ENCODE assay signal across 8 cellular contexts in the genomic region with DNA sequence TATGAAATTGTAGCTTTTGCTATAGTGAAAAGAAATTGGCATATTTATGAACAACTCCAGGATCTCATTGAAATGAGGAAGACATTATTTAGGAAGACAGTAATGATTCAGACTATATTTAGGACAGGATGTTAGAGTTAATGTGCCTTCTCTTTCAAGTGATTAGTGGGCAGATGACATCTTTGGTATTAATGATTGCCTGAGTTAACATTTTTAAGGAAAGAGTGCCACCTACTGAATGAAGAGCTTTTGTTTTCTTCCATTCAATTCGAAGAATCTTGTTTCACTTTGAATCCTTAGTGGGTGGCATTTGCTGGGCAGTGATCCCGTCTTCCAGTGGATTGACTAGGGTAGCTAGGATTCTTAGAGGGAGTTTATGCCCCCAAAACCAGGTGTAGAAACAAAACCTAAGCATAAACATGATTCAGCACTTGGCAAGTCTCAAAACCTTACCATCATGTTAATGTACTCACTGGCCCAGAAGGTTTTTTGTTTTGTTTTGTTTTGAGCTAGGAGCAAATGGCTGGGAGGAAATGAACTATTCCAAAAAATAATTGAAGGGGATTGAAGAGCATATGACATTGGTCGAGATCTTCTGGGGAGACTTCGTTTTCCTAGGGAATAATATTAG. TPM values are rescaled to one million over a fixed set of nuclear protein-coding genes. Genes with fewer than 3 reads are reported as not detected.
DNase-seq lines count a peak whose midpoint lies in the region; ATAC-seq and TF ChIP-seq lines count a peak whose summit lies in the region.

No MANE protein-coding gene starts in this region.

- H3K9me3 ChIP-seq in mammary epithelial cell (replicated peaks; ENCODE audit: insufficient read depth, low read length) (no peaks in the 10 kb centered on the region), thoracic aorta (no peaks in the 10 kb centered on the region)

- H3K79me2 ChIP-seq in mammary epithelial cell (ENCODE audit: insufficient read depth, low read length) = peaks cover 97% of the 10 kb centered on the region

- no peaks in the 10 kb centered on the region for H3K27me3 ChIP-seq in mammary epithelial cell (ENCODE audit: insufficient read depth, low read length)
- no peaks in the 10 kb centered on the region for H3K27me3 ChIP-seq in thoracic aorta (replicated peaks; ENCODE audit: insufficient read depth)

- no peaks in the 10 kb centered on the region for H3K27me3 Mint-ChIP-seq in activated CD4-positive, alpha-beta T cell treated with anti-CD3 and anti-CD28 coated beads, Interleukin-2, amount 10 ng/mL, durations not matched to agents 24 days and 14 days

- peak overlapping the region; percentile 27 for H3K27ac ChIP-seq in mammary epithelial cell (ENCODE audit: insufficient read depth, low read depth, low read length)
- peak overlapping the region; percentile 6 to 27 for H3K27ac ChIP-seq in thoracic aorta

- peaks cover 4% of the 10 kb centered on the region for H3K36me3 Mint-ChIP-seq in activated CD4-positive, alpha-beta T cell treated with anti-CD3 and anti-CD28 coated beads, Interleukin-2, amount 10 ng/mL, durations not matched to agents 24 days and 14 days (ENCODE audit: low read depth)

- in situ Hi-C loops in mammary epithelial cell (cut with MboI; ENCODE audit: low sequenced_read_pairs in 2 of 2) = loop anchor here (5.0 kb wide), 2 partner anchors 561 to 566 kb away; no protein-coding TSS in a partner anchor

- peak overlapping the region; percentile 70 for H3K27ac Mint-ChIP-seq in activated CD4-positive, alpha-beta T cell treated with anti-CD3 and anti-CD28 coated beads, Interleukin-2, amount 10 ng/mL, durations not matched to agents 24 days and 14 days

- no peaks in the 10 kb centered on the region for H4K20me1 ChIP-seq in mammary epithelial cell (ENCODE audit: insufficient read depth, low read length)

- no peaks in the 10 kb centered on the region for H3K9me3 Mint-ChIP-seq in activated CD4-positive, alpha-beta T cell treated with anti-CD3 and anti-CD28 coated beads, Interleukin-2, amount 10 ng/mL, durations not matched to agents 24 days and 14 days

- TF ChIP-seq CTCF in mammary epithelial cell (conservative IDR thresholded peaks at IDR 0.05 in 1 of 2, IDR thresholded peaks at IDR 0.05 in 1 of 2; ENCODE audit: extremely low read depth in 1 of 2, insufficient read depth in 1 of 2, low read depth in 1 of 2, low read length in 2 of 2) = peak; percentile 32 to 57
- peak; percentile 57 for TF ChIP-seq CTCF in thoracic aorta (IDR thresholded peaks at IDR 0.05)

- H3K4me1 ChIP-seq in mammary epithelial cell (ENCODE audit: insufficient read depth, low read length) (peaks cover 5% of the 10 kb centered on the region), thoracic aorta (ENCODE audit: control insufficient read depth in 1 of 2, low read depth in 2 of 2) (peaks cover 7 to 29% of the 10 kb centered on the region in 2 donors)

- H3K4me3 ChIP-seq in mammary epithelial cell (replicated peaks in 1 of 3; ENCODE audit: insufficient read depth in 1 of 3, low read depth in 2 of 3, low read length in 3 of 3) = peak overlapping the region in 2 of 3 experiments; percentile 12 to 25
- H3K4me3 ChIP-seq in thoracic aorta = peak overlapping the region; percentile 48

- 13% methylated on average over 4 of the region's 4 CpGs for WGBS in mammary epithelial cell (ENCODE audit: low coverage, missing lambda C conversion rate)

- peaks cover 46% of the 10 kb centered on the region for H3K4me1 Mint-ChIP-seq in activated CD4-positive, alpha-beta T cell treated with anti-CD3 and anti-CD28 coated beads, Interleukin-2, amount 10 ng/mL, durations not matched to agents 24 days and 14 days

- intact Hi-C loops in activated CD4-positive, alpha-beta T cell treated with anti-CD3 and anti-CD28 coated beads, Interleukin-2, amount 10 ng/mL, durations not matched to agents 24 days and 14 days (cut with micrococcal nuclease) = loop anchor here (1.0 to 5.0 kb wide), 3 partner anchors 359 to 568 kb away; no protein-coding TSS in a partner anchor
- intact Hi-C loops in mammary epithelial cell (cut with micrococcal nuclease) = loop anchor here (1.0 to 5.0 kb wide), 2 partner anchors 568 to 636 kb away; no protein-coding TSS in a partner anchor

- no TSS peak for BruUV-seq in mammary epithelial cell (replicated peaks; lab: Mats Ljungman, UMichigan)

- H3K9ac ChIP-seq in mammary epithelial cell (ENCODE audit: insufficient read depth, low read length) = no peak overlapping the region

- dilution Hi-C loops in mammary epithelial cell (cut with HindIII; ENCODE audit: low sequenced_read_pairs) = no loop called here

- ATAC-seq in HG02571 (IDR thresholded peaks at IDR 0.05; ENCODE audit: unreplicated experiment) (peak; percentile 54), left lobe of liver (peak; percentile 89), thoracic aorta (ENCODE audit: insufficient number of reproducible peaks, low FRiP score, low read depth) (no peak)

- CTCF ChIA-PET in mammary epithelial cell (lab: Charles Lee; ENCODE audit: low non-redundant PET) = interaction anchor here (0.5 to 1.6 kb wide), 4 partner anchors 16 to 746 kb away, joined by 3 to 12 read pairs (median 7); no protein-coding TSS in a partner anchor

- H3K36me3 ChIP-seq in mammary epithelial cell (ENCODE audit: insufficient read depth, low read length) (no peaks in the 10 kb centered on the region), thoracic aorta (no peaks in the 10 kb centered on the region)

- peak overlapping the region; percentile 15 for H2AFZ ChIP-seq in mammary epithelial cell (ENCODE audit: low read depth, low read length)

- peak overlapping the region; percentile 52 for H3K4me3 Mint-ChIP-seq in activated CD4-positive, alpha-beta T cell treated with anti-CD3 and anti-CD28 coated beads, Interleukin-2, amount 10 ng/mL, durations not matched to agents 24 days and 14 days

- H3K4me2 ChIP-seq in mammary epithelial cell (ENCODE audit: insufficient read depth, low read depth, low read length) = peak overlapping the region; percentile 74

- no peak for DNase-seq in activated CD4-positive, alpha-beta T cell treated with anti-CD3 and anti-CD28 coated beads, Interleukin-2, amount 10 ng/mL, durations not matched to agents 24 days and 14 days
- no peak for DNase-seq in activated CD4-positive, alpha-beta T cell treated with anti-CD3 and anti-CD28 coated beads, Interleukin-2, amount 50 U/mL, for 48 hours
- DNase-seq in NOMO-1 (lab: John Stamatoyannopoulos, UW; ENCODE audit: unreplicated experiment in 2 of 2) (peak; percentile 69 to 82), mammary epithelial cell (peak; percentile 58), left lobe of liver (ENCODE audit: low spot score) (no peak), thoracic aorta (ENCODE audit: low spot score) (no peak), AG08396 (ENCODE audit: low spot score) (no peak)

RNA-seq across cellular contexts. Expression of a gene that starts 23.2 kb away (rescaled TPM):
- 27.6 and 27.9 TPM in 2 replicates for total RNA-seq in activated CD4-positive, alpha-beta T cell treated with anti-CD3 and anti-CD28 coated beads, Interleukin-2, amount 10 ng/mL, durations not matched to agents 24 days and 14 days
- total RNA-seq in mammary epithelial cell (10 to 100 TPM; 10.0 to 18.7 TPM), left lobe of liver (5.8 TPM), thoracic aorta (10 to 100 TPM in 1 of 2 donors, 1 to 10 TPM in 1; 8.9 to 19.0 TPM)
- polyA plus RNA-seq in mammary epithelial cell = 4.3 TPM
- polyA minus RNA-seq in mammary epithelial cell = 20.5 TPM

Comparison
In these comparisons a context has a peak if more than half of its experiments do, and no peak if none do; other contexts are left out.
1. DNase-seq: peak in NOMO-1 (2 of 2) and mammary epithelial cell (single experiment); none in activated CD4-positive, alpha-beta T cell treated with anti-CD3 and anti-CD28 coated beads, Interleukin-2, amount 10 ng/mL, durations not matched to agents 24 days and 14 days (single experiment), activated CD4-positive, alpha-beta T cell treated with anti-CD3 and anti-CD28 coated beads, Interleukin-2, amount 50 U/mL, for 48 hours (0 of 2), left lobe of liver (single experiment), thoracic aorta (single experiment) and AG08396 (single experiment).